Comparison of ENCODE assay signal across 21 cellular contexts in genomic region chr14:97705107-97705506, GRCh38.
DNase-seq lines count a peak whose midpoint lies in the region; ATAC-seq and TF ChIP-seq lines count a peak whose summit lies in the region.
"Had no signal": no experiment of that assay in that cellular context is flagged by ENCODE, and none has a peak within 500 bp of the region (broad histone marks: within the 10 kb centered on the region; RNA-seq: fewer than 3 reads in every experiment).

No MANE protein-coding gene starts in this region.

- H3K27me3 Mint-ChIP-seq in T-helper 2 cell treated with Interferon-gamma antibody and Interleukin-4, amounts not matched to agents 5 μg/mL and 100 μg/mL, for 36 hours (ENCODE audit: low read depth): no peaks in the 10 kb centered on the region
- no peaks in the 10 kb centered on the region for H3K27me3 Mint-ChIP-seq in activated naive CD8-positive, alpha-beta T cell treated with anti-CD3 and anti-CD28 coated beads, Interleukin-2, amount 10 ng/mL, durations not matched to agents 7 days and 5 days
- no peaks in the 10 kb centered on the region for H3K27me3 Mint-ChIP-seq in neural crest cell (ENCODE audit: low read depth)
- H3K27me3 Mint-ChIP-seq: B cell, type B pancreatic cell had no signal

- H3K14ac ChIP-seq in IMR-90 (replicated peaks; ENCODE audit: low read depth, low read length): no peak overlapping the region

- no peak overlapping the region for H2BK120ac ChIP-seq in IMR-90 (ENCODE audit: low read depth, low read length)

- no peak for TF ChIP-seq RAD21 in IMR-90 (IDR thresholded peaks at IDR 0.05; ENCODE audit: low read length)

- no peaks in the 10 kb centered on the region for H3K36me3 ChIP-seq in IMR-90 (ENCODE audit: control insufficient read depth, insufficient read depth, low read length)
- H3K36me3 ChIP-seq in MM.1S (replicated peaks; ENCODE audit: insufficient read depth, low read length): no peaks in the 10 kb centered on the region
- H3K36me3 ChIP-seq: cardiac muscle cell, heart right ventricle, MG63 had no signal

- H2AFZ ChIP-seq in IMR-90 (replicated peaks; ENCODE audit: low read length, poor library complexity): no peak overlapping the region
- H2AFZ ChIP-seq in MM.1S (ENCODE audit: low read length): no peak overlapping the region

- peaks cover 15% of the 10 kb centered on the region for H3K9me3 Mint-ChIP-seq in T-helper 2 cell treated with Interferon-gamma antibody and Interleukin-4, amounts not matched to agents 5 μg/mL and 100 μg/mL, for 36 hours
- no peaks in the 10 kb centered on the region for H3K9me3 Mint-ChIP-seq in activated naive CD8-positive, alpha-beta T cell treated with anti-CD3 and anti-CD28 coated beads, Interleukin-2, amount 10 ng/mL, durations not matched to agents 7 days and 5 days
- no peaks in the 10 kb centered on the region for H3K9me3 Mint-ChIP-seq in neural crest cell
- H3K9me3 Mint-ChIP-seq: type B pancreatic cell had no signal

- H3K9ac ChIP-seq in IMR-90 (ENCODE audit: low read depth, low read length) (no peak overlapping the region), MM.1S (ENCODE audit: low read length) (no peak overlapping the region)

- WGBS in IMR-90 (ENCODE audit: extremely low coverage in 2 of 2, insufficient read length in 1 of 2), 2 experiments: no CpG with 5 or more reads among the region's 2 CpGs

- TF ChIP-seq POLR2A in IMR-90 (IDR thresholded peaks at IDR 0.05; ENCODE audit: low read depth, low read length): no peak

- H3K9me3 ChIP-seq in IMR-90 (ENCODE audit: control insufficient read depth, insufficient read depth, low read length) (peaks cover 28% of the 10 kb centered on the region), MM.1S (replicated peaks; ENCODE audit: insufficient read depth, low read length) (no peaks in the 10 kb centered on the region)
- H3K9me3 ChIP-seq: MG63 had no signal

- H3K4me1 ChIP-seq in IMR-90 (ENCODE audit: control insufficient read depth, insufficient read depth, low read length): no peaks in the 10 kb centered on the region
- H3K4me1 ChIP-seq in MM.1S (ENCODE audit: low read length): peaks cover 63% of the 10 kb centered on the region

- no peak overlapping the region for H2BK5ac ChIP-seq in IMR-90 (ENCODE audit: low read depth, low read length, poor library complexity, severe bottlenecking)

- in situ Hi-C loops in IMR-90 (cut with MboI; ENCODE audit: low sequenced_read_pairs): no loop called here

- no peaks in the 10 kb centered on the region for H3K9me2 ChIP-seq in MM.1S (replicated peaks; ENCODE audit: insufficient read depth, low read length)

- H3K56ac ChIP-seq in IMR-90 (ENCODE audit: extremely low read depth, insufficient read depth, low read length): no peak overlapping the region

- H4K8ac ChIP-seq in IMR-90 (ENCODE audit: low read depth in 2 of 2, low read length in 2 of 2): no peak overlapping the region

- no peak overlapping the region for H3K27ac ChIP-seq in IMR-90 (ENCODE audit: insufficient read depth, low read length)
- H3K27ac ChIP-seq in MM.1S (ENCODE audit: low read length): no peak overlapping the region
- H3K27ac ChIP-seq: cardiac muscle cell had no signal

- no peak overlapping the region for H2AK5ac ChIP-seq in IMR-90 (ENCODE audit: low read depth, low read length)

- no peak overlapping the region for H3K4ac ChIP-seq in IMR-90 (ENCODE audit: low read depth, low read length)

- no peak for DNase-seq in T-helper 2 cell treated with Interferon-gamma antibody and Interleukin-4, amounts not matched to agents 5 μg/mL and 100 μg/mL, for 36 hours (ENCODE audit: low spot score)
- DNase-seq in T-helper 2 cell: no peak
- DNase-seq in IMR-90: no peak
- no peak for DNase-seq in activated naive CD8-positive, alpha-beta T cell treated with anti-CD3 and anti-CD28 coated beads, Interleukin-2, amount 10 ng/mL, durations not matched to agents 7 days and 5 days
- no peak for DNase-seq in neural crest cell (ENCODE audit: low read depth, low spot score)
- no peak for DNase-seq in NCI-H146 (lab: John Stamatoyannopoulos, UW)
- no peak for DNase-seq in medulla oblongata (ENCODE audit: extremely low spot score)
- no peak for DNase-seq in MM.1S
- DNase-seq: 8988T; amygdala; heart right ventricle; left ventricle myocardium superior; MG63; NCI-H1436 treated with DMSO at 0.1 percent for 48 hours; NCI-H82; PC-3; SHP77; stimulated activated CD4-positive, alpha-beta T cell treated with anti-CD3 and anti-CD28 coated beads, Interleukin-12 subunit alpha, Interleukin-12 subunit beta, amount 100 ng/mL, for 4 hours had no signal

- H2AK9ac ChIP-seq in IMR-90 (replicated peaks; ENCODE audit: low read depth, low read length, poor library complexity): no peak overlapping the region

- no peak overlapping the region for H4K5ac ChIP-seq in IMR-90 (ENCODE audit: low read depth, low read length)

- no peaks in the 10 kb centered on the region for H3K9me1 ChIP-seq in IMR-90 (ENCODE audit: insufficient read depth, low read length)

- H3F3A ChIP-seq in MM.1S (ENCODE audit: insufficient read depth, low read length): peaks cover 18% of the 10 kb centered on the region

- H2BK20ac ChIP-seq in IMR-90 (ENCODE audit: low read depth, low read length): no peak overlapping the region

- H3K4me1 Mint-ChIP-seq in T-helper 2 cell treated with Interferon-gamma antibody and Interleukin-4, amounts not matched to agents 5 μg/mL and 100 μg/mL, for 36 hours (ENCODE audit: low read depth): peaks cover 76% of the 10 kb centered on the region
- peaks cover 70% of the 10 kb centered on the region for H3K4me1 Mint-ChIP-seq in activated naive CD8-positive, alpha-beta T cell treated with anti-CD3 and anti-CD28 coated beads, Interleukin-2, amount 10 ng/mL, durations not matched to agents 7 days and 5 days
- H3K4me1 Mint-ChIP-seq in neural crest cell: peaks cover 14% of the 10 kb centered on the region
- H3K4me1 Mint-ChIP-seq: B cell had no signal

- dilution Hi-C loops in IMR-90 (cut with HindIII; ENCODE audit: low sequenced_read_pairs, unreplicated experiment): no loop called here

- H3K4me3 ChIP-seq in IMR-90 (ENCODE audit: insufficient read depth, low read depth, low read length): no peak overlapping the region
- no peak overlapping the region for H3K4me3 ChIP-seq in MM.1S (ENCODE audit: low read length)
- H3K4me3 ChIP-seq: cardiac muscle cell, heart right ventricle, MG63 had no signal

- no peak overlapping the region for H4K91ac ChIP-seq in IMR-90 (ENCODE audit: insufficient read depth, low read depth, low read length)

- BruUV-seq in IMR-90 (replicated peaks; lab: Mats Ljungman, UMichigan): no TSS peak

- H3K23ac ChIP-seq in IMR-90 (ENCODE audit: low read depth, low read length): no peak overlapping the region

- H3K36me3 Mint-ChIP-seq in T-helper 2 cell treated with Interferon-gamma antibody and Interleukin-4, amounts not matched to agents 5 μg/mL and 100 μg/mL, for 36 hours (ENCODE audit: low read depth): peaks cover 19% of the 10 kb centered on the region
- H3K36me3 Mint-ChIP-seq in activated naive CD8-positive, alpha-beta T cell treated with anti-CD3 and anti-CD28 coated beads, Interleukin-2, amount 10 ng/mL, durations not matched to agents 7 days and 5 days: peaks cover 9% of the 10 kb centered on the region
- H3K36me3 Mint-ChIP-seq in neural crest cell (ENCODE audit: low read depth): no peaks in the 10 kb centered on the region
- H3K36me3 Mint-ChIP-seq: type B pancreatic cell had no signal

- H3K79me1 ChIP-seq in IMR-90 (ENCODE audit: low read depth in 1 of 2, low read length in 2 of 2): no peaks in the 10 kb centered on the region

- POLR2A ChIA-PET in IMR-90 (lab: Charles Lee; ENCODE audit: unreplicated experiment): no interaction called here
- POLR2A ChIA-PET in activated naive CD8-positive, alpha-beta T cell treated with anti-CD3 and anti-CD28 coated beads, Interleukin-2, amount 10 ng/mL, durations not matched to agents 7 days and 5 days (lab: Charles Lee): interaction anchor here (1.4 kb wide), 1 partner anchor 102 kb away, joined by 3 read pairs; no protein-coding TSS in a partner anchor

- no peak overlapping the region for H3K18ac ChIP-seq in IMR-90 (ENCODE audit: low read depth, low read length)

- intact Hi-C loops in IMR-90 (cut with micrococcal nuclease): no loop called here

- H3K27me3 ChIP-seq in IMR-90 (ENCODE audit: control insufficient read depth, insufficient read depth, low read length) (no peaks in the 10 kb centered on the region), MM.1S (replicated peaks; ENCODE audit: insufficient read depth, low read length) (no peaks in the 10 kb centered on the region)
- H3K27me3 ChIP-seq: cardiac muscle cell, MG63 had no signal

- CTCF ChIA-PET in IMR-90 (lab: Yijun Ruan, JAX): no interaction called here

- TF ChIP-seq CTCF in IMR-90 (conservative IDR thresholded peaks at IDR 0.05; ENCODE audit: low read depth, low read length) (no peak), neural crest cell (conservative IDR thresholded peaks at IDR 0.05) (no peak), MM.1S (IDR thresholded peaks at IDR 0.05; ENCODE audit: low read length) (no peak)

- no peaks in the 10 kb centered on the region for H4K20me1 ChIP-seq in IMR-90 (ENCODE audit: insufficient read depth, low read length)
- no peaks in the 10 kb centered on the region for H4K20me1 ChIP-seq in MM.1S (ENCODE audit: insufficient read depth, low read length)

- peak overlapping the region; percentile 83 for H3K27ac Mint-ChIP-seq in T-helper 2 cell treated with Interferon-gamma antibody and Interleukin-4, amounts not matched to agents 5 μg/mL and 100 μg/mL, for 36 hours
- H3K27ac Mint-ChIP-seq in activated naive CD8-positive, alpha-beta T cell treated with anti-CD3 and anti-CD28 coated beads, Interleukin-2, amount 10 ng/mL, durations not matched to agents 7 days and 5 days: peak overlapping the region; percentile 38
- peak overlapping the region; percentile 5 for H3K27ac Mint-ChIP-seq in neural crest cell (ENCODE audit: unreplicated experiment)
- H3K27ac Mint-ChIP-seq: B cell, type B pancreatic cell had no signal

- no peak overlapping the region for H2BK15ac ChIP-seq in IMR-90 (ENCODE audit: low read depth, low read length)

- no peak for ATAC-seq in IMR-90 (ENCODE audit: low read depth)
- ATAC-seq in activated naive CD8-positive, alpha-beta T cell treated with anti-CD3 and anti-CD28 coated beads, Interleukin-2, amount 10 ng/mL, durations not matched to agents 7 days and 5 days (ENCODE audit: low read depth): no peak
- ATAC-seq: heart right ventricle, left ventricle myocardium superior, PC-3 had no signal

- peak overlapping the region; percentile 58 for H3K4me3 Mint-ChIP-seq in T-helper 2 cell treated with Interferon-gamma antibody and Interleukin-4, amounts not matched to agents 5 μg/mL and 100 μg/mL, for 36 hours
- H3K4me3 Mint-ChIP-seq in activated naive CD8-positive, alpha-beta T cell treated with anti-CD3 and anti-CD28 coated beads, Interleukin-2, amount 10 ng/mL, durations not matched to agents 7 days and 5 days: no peak overlapping the region
- H3K4me3 Mint-ChIP-seq in neural crest cell: no peak overlapping the region
- H3K4me3 Mint-ChIP-seq: B cell, type B pancreatic cell had no signal

- H3K79me2 ChIP-seq in MM.1S (ENCODE audit: low read length): no peaks in the 10 kb centered on the region

- no peak overlapping the region for H3K4me2 ChIP-seq in IMR-90 (ENCODE audit: low read depth, low read length)
- H3K4me2 ChIP-seq in MM.1S (ENCODE audit: low read depth, low read length): no peak overlapping the region

TF ChIP-seq in IMR-90, 13 proteins besides CTCF, POLR2A, EP300 and RAD21 (continues in another document):
- no peak for TF ChIP-seq BHLHE40 (IDR thresholded peaks at IDR 0.05; ENCODE audit: low read depth, low read length)
- no peak for TF ChIP-seq SMC3 (IDR thresholded peaks at IDR 0.05; ENCODE audit: low read depth, low read length)

Comparison
In these comparisons a context has a peak if more than half of its experiments do, and no peak if none do; other contexts are left out.
1. H3K27ac Mint-ChIP-seq: peak in every context shown above with its lines; median percentile 83 in T-helper 2 cell treated with Interferon-gamma antibody and Interleukin-4, amounts not matched to agents 5 μg/mL and 100 μg/mL, for 36 hours; 38 in activated naive CD8-positive, alpha-beta T cell treated with anti-CD3 and anti-CD28 coated beads, Interleukin-2, amount 10 ng/mL, durations not matched to agents 7 days and 5 days; 5 in neural crest cell.